1 cellular context compared by ENCODE assay signal in the genomic region with DNA sequence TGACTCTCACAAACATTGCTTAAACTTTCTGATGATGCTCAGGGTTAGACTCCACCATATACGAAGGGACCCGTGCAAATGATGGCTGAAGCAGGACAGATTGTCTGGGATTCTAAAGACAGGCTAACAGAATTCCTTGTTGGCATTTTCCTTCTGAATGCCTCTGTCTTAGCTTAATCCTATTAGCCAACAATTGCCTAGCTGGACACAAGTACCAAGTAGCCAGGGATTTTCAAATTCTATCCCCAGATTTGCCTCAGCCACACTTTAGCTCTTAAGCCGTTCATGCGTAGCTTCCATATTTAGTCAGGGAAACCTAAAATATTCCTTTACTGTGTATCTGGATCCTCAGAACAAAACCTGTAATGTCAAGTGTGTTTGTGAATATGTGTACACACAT.
TF ChIP-seq lines count a peak whose summit lies in the region.

No MANE protein-coding gene starts in this region.

TF ChIP-seq in HepG2, 621 proteins besides CTCF, POLR2A, EP300 and RAD21:
- TF ChIP-seq SRSF4 (IDR thresholded peaks at IDR 0.05; ENCODE audit: low read depth, low read length, poor library complexity, severe bottlenecking) (no peak), ZNF441 (CRISPR knock-in tag; IDR thresholded peaks at IDR 0.05; ENCODE audit: borderline replicate concordance) (no peak), SIX4 (CRISPR knock-in tag; IDR thresholded peaks at IDR 0.05) (no peak), ZNF205 (CRISPR knock-in tag; IDR thresholded peaks at IDR 0.05) (no peak), HES4 (CRISPR knock-in tag; IDR thresholded peaks at IDR 0.05; ENCODE audit: borderline replicate concordance) (no peak), CENPX (CRISPR knock-in tag; IDR thresholded peaks at IDR 0.05) (no peak), ZFP41 (CRISPR knock-in tag; IDR thresholded peaks at IDR 0.05; ENCODE audit: borderline replicate concordance) (no peak), ZNF232 (CRISPR knock-in tag; IDR thresholded peaks at IDR 0.05; ENCODE audit: borderline replicate concordance) (no peak), DNMT1 (CRISPR knock-in tag; IDR thresholded peaks at IDR 0.05) (no peak), ZNF552 (CRISPR knock-in tag; IDR thresholded peaks at IDR 0.05; ENCODE audit: borderline replicate concordance) (no peak), HOXA7 (CRISPR knock-in tag; IDR thresholded peaks at IDR 0.05) (no peak), HIVEP1 (CRISPR knock-in tag; IDR thresholded peaks at IDR 0.05) (no peak)
- TF ChIP-seq, protein P1, sequence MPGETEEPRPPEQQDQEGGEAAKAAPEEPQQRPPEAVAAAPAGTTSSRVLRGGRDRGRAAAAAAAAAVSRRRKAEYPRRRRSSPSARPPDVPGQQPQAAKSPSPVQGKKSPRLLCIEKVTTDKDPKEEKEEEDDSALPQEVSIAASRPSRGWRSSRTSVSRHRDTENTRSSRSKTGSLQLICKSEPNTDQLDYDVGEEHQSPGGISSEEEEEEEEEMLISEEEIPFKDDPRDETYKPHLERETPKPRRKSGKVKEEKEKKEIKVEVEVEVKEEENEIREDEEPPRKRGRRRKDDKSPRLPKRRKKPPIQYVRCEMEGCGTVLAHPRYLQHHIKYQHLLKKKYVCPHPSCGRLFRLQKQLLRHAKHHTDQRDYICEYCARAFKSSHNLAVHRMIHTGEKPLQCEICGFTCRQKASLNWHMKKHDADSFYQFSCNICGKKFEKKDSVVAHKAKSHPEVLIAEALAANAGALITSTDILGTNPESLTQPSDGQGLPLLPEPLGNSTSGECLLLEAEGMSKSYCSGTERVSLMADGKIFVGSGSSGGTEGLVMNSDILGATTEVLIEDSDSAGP (CRISPR knock-in tag; IDR thresholded peaks at IDR 0.05; ENCODE audit: borderline replicate concordance), result no peak
- TF ChIP-seq, protein P2, sequence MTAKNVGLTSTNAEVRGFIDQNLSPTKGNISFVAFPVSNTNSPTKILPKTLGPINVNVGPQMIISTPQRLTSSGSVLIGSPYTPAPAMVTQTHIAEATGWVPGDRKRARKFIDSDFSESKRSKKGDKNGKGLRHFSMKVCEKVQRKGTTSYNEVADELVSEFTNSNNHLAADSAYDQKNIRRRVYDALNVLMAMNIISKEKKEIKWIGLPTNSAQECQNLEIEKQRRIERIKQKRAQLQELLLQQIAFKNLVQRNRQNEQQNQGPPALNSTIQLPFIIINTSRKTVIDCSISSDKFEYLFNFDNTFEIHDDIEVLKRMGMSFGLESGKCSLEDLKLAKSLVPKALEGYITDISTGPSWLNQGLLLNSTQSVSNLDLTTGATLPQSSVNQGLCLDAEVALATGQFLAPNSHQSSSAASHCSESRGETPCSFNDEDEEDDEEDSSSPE (CRISPR knock-in tag; IDR thresholded peaks at IDR 0.05), result no peak
- TF ChIP-seq, protein P3, sequence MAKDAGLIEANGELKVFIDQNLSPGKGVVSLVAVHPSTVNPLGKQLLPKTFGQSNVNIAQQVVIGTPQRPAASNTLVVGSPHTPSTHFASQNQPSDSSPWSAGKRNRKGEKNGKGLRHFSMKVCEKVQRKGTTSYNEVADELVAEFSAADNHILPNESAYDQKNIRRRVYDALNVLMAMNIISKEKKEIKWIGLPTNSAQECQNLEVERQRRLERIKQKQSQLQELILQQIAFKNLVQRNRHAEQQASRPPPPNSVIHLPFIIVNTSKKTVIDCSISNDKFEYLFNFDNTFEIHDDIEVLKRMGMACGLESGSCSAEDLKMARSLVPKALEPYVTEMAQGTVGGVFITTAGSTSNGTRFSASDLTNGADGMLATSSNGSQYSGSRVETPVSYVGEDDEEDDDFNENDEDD (CRISPR knock-in tag; IDR thresholded peaks at IDR 0.05; ENCODE audit: borderline replicate concordance), result no peak
- TF ChIP-seq, protein P4, sequence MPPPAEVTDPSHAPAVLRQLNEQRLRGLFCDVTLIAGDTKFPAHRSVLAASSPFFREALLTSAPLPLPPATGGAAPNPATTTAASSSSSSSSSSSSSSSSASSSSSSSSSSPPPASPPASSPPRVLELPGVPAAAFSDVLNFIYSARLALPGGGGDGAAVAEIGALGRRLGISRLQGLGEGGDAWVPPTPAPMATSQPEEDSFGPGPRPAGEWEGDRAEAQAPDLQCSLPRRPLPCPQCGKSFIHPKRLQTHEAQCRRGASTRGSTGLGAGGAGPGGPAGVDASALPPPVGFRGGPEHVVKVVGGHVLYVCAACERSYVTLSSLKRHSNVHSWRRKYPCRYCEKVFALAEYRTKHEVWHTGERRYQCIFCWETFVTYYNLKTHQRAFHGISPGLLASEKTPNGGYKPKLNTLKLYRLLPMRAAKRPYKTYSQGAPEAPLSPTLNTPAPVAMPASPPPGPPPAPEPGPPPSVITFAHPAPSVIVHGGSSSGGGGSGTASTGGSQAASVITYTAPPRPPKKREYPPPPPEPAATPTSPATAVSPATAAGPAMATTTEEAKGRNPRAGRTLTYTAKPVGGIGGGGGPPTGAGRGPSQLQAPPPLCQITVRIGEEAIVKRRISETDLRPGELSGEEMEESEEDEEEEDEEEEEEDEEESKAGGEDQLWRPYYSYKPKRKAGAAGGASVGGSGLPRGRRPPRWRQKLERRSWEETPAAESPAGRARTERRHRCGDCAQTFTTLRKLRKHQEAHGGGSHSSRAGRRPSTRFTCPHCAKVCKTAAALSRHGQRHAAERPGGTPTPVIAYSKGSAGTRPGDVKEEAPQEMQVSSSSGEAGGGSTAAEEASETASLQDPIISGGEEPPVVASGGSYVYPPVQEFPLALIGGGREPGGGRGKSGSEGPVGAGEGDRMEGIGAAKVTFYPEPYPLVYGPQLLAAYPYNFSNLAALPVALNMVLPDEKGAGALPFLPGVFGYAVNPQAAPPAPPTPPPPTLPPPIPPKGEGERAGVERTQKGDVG (CRISPR knock-in tag; IDR thresholded peaks at IDR 0.05; ENCODE audit: borderline replicate concordance), result no peak
